ENCODE assay signal across 27 cellular contexts in genomic region chr11:134485316-134485715, GRCh38.
"Had no signal": no experiment of that assay in that cellular context is flagged by ENCODE, and none has a peak within 500 bp of the region (broad histone marks: within the 10 kb centered on the region; RNA-seq: fewer than 3 reads in every experiment).

No MANE protein-coding gene starts in this region.

- H3K27ac ChIP-seq: adrenal gland, body of pancreas, breast epithelium, SJCRH30, SK-N-MC had no signal

- H3K4me1 ChIP-seq: adrenal gland, body of pancreas, breast epithelium, SJCRH30 had no signal

- H3K9me3 ChIP-seq: adrenal gland, body of pancreas, breast epithelium, SJCRH30 had no signal

- H3K4me3 Mint-ChIP-seq: activated CD4-positive, alpha-beta memory T cell treated with anti-CD3 and anti-CD28 coated beads for 36 hours; activated naive CD8-positive, alpha-beta T cell treated with anti-CD3 and anti-CD28 coated beads for 36 hours; activated T-cell treated with anti-CD3 and anti-CD28 coated beads, Interleukin-2, amount 50 U/mL, for 4 hours; activated T-helper 17 cell treated with anti-CD3 and anti-CD28 coated beads, Interleukin-2, amount 50 U/mL, for 72 hours had no signal

- ATAC-seq: activated T-cell treated with anti-CD3 and anti-CD28 coated beads, Interleukin-2, amount 50 U/mL, for 4 hours; activated T-helper 17 cell treated with anti-CD3 and anti-CD28 coated beads, Interleukin-2, amount 50 U/mL, for 72 hours; body of pancreas; K562; Panc1 had no signal

- H3K9me3 Mint-ChIP-seq: activated CD4-positive, alpha-beta memory T cell treated with anti-CD3 and anti-CD28 coated beads for 36 hours; activated naive CD8-positive, alpha-beta T cell treated with anti-CD3 and anti-CD28 coated beads for 36 hours; activated T-cell treated with anti-CD3 and anti-CD28 coated beads, Interleukin-2, amount 50 U/mL, for 4 hours; activated T-helper 17 cell treated with anti-CD3 and anti-CD28 coated beads, Interleukin-2, amount 50 U/mL, for 72 hours had no signal

- H3K4me3 ChIP-seq: adrenal gland, body of pancreas, breast epithelium, K562, SJCRH30, SK-N-MC had no signal

- H3K36me3 Mint-ChIP-seq: activated CD4-positive, alpha-beta memory T cell treated with anti-CD3 and anti-CD28 coated beads for 36 hours; activated naive CD8-positive, alpha-beta T cell treated with anti-CD3 and anti-CD28 coated beads for 36 hours had no signal

- DNase-seq: activated CD4-positive, alpha-beta memory T cell treated with anti-CD3 and anti-CD28 coated beads for 36 hours; activated CD4-positive, alpha-beta T cell treated with anti-CD3 and anti-CD28 coated beads, Interleukin-2, amount 50 U/mL, for 1 hour; activated CD8-positive, alpha-beta memory T cell treated with anti-CD3 and anti-CD28 coated beads, Interleukin-2, amount 50 U/mL, for 4 hours; activated effector memory CD4-positive, alpha-beta T cell treated with anti-CD3 and anti-CD28 coated beads, Interleukin-2, amount 50 U/mL, for 16 hours; activated naive CD4-positive, alpha-beta T cell; activated naive CD4-positive, alpha-beta T cell treated with anti-CD3 and anti-CD28 coated beads, Interleukin-2, amount 50 U/mL, for 16 hours; activated naive CD8-positive, alpha-beta T cell treated with anti-CD3 and anti-CD28 coated beads for 36 hours; activated T-cell treated with anti-CD3 and anti-CD28 coated beads for 4 hours; activated T-cell treated with anti-CD3 and anti-CD28 coated beads, Interleukin-2, amount 50 U/mL, for 4 hours; body of pancreas; cerebellar nuclear complex; NCI-H1105; NCI-H1417 treated with DMSO at 0.1 percent for 48 hours; NCI-H1694; NCI-H1930; NCI-H2081 treated with DMSO at 0.1 percent for 48 hours; NCI-H345; NCI-H524 treated with DMSO at 0.1 percent for 48 hours; SHP77; SJCRH30; T1000 had no signal

- H3K27me3 ChIP-seq: adrenal gland, body of pancreas, breast epithelium, SJCRH30 had no signal

- H3K27ac Mint-ChIP-seq: activated CD4-positive, alpha-beta memory T cell treated with anti-CD3 and anti-CD28 coated beads for 36 hours; activated naive CD8-positive, alpha-beta T cell treated with anti-CD3 and anti-CD28 coated beads for 36 hours; activated T-helper 17 cell treated with anti-CD3 and anti-CD28 coated beads, Interleukin-2, amount 50 U/mL, for 72 hours had no signal

- H3K4me1 Mint-ChIP-seq: activated naive CD8-positive, alpha-beta T cell treated with anti-CD3 and anti-CD28 coated beads for 36 hours; activated T-helper 17 cell treated with anti-CD3 and anti-CD28 coated beads, Interleukin-2, amount 50 U/mL, for 72 hours had no signal

- H3K36me3 ChIP-seq: adrenal gland, breast epithelium, SJCRH30 had no signal
